In the genomic region with DNA sequence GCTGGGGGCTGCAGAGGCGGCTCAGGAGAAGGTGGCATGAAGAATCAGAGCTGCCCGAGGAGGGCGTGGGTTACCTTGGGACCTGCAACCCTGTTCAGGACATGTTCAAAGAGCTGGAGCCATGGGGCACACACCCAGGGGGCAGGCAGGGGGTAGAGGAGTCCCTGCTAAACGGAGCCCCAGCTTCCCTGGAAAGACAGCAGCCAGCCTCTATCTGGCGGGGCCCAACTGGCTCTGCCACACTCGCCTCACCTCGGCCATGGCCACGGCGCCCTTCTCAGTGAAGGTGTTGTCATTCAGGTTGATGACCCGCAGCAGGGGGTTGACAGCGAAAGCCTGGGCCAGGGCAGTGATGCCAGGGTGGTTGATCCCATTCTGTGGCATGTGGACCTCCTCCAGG, we compare ENCODE assay signal across 1 cellular context.
TF ChIP-seq lines count a peak whose summit lies in the region.

No MANE protein-coding gene starts in this region.

TF ChIP-seq in H1, 55 proteins besides CTCF, POLR2A, EP300 and RAD21:
- no peak for TF ChIP-seq GTF2F1 (IDR thresholded peaks at IDR 0.05; ENCODE audit: borderline replicate concordance, low read depth, low read length)
- no peak for TF ChIP-seq SUZ12 (IDR thresholded peaks at IDR 0.05; ENCODE audit: low read length)
- no peak for TF ChIP-seq ATF3 (IDR thresholded peaks at IDR 0.05; ENCODE audit: insufficient read depth, low read depth, low read length)
- TF ChIP-seq CBX5 (IDR thresholded peaks at IDR 0.05; ENCODE audit: low read depth, low read length) = no peak
- TF ChIP-seq GABPA (IDR thresholded peaks at IDR 0.05; ENCODE audit: borderline replicate concordance, insufficient read depth, low read length) = no peak
- no peak for TF ChIP-seq KDM1A (IDR thresholded peaks at IDR 0.05; ENCODE audit: borderline replicate concordance, low read length)
